In the genomic region with DNA sequence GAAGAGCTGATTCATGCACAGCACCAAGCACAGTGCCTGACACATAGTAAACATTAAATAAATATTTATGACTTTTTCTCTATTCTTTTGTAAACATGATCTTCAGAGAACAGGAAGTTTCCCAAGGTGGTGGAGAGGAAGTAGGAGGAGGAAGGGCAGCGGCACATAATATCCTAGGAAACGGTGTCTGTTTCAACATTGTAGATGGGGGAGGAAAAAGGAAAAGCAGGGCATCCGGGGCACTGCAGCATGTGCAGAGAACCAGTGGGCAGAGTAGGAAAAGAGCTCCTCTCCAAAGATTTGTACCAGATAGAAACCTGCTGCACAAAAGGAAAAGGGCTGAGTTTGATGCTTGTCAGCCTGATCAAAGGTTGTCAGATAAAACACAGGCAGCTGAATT, we compare ENCODE assay signal across 5 cellular contexts.
"Had no signal": no experiment of that assay in that cellular context is flagged by ENCODE, and none has a peak within 500 bp of the region (broad histone marks: within the 10 kb centered on the region; RNA-seq: fewer than 3 reads in every experiment).

No MANE protein-coding gene starts in this region.

- H3K4me3 ChIP-seq: GM23338, K562 had no signal

- DNase-seq: H9, HCEC 1CT, IMR-90 had no signal

- H3K4me2 ChIP-seq: GM23338 had no signal

- ATAC-seq: GM23338, K562 had no signal

- H2AFZ ChIP-seq: GM23338 had no signal
